Comparison of ENCODE assay signal across 9 cellular contexts in genomic region chr5:150642567-150642927, GRCh38. TPM values are rescaled to one million over a fixed set of nuclear protein-coding genes. Genes with fewer than 3 reads are reported as not detected.
DNase-seq lines count a peak whose midpoint lies in the region; ATAC-seq, FAIRE-seq and TF ChIP-seq lines count a peak whose summit lies in the region.
"Had no signal": no experiment of that assay in that cellular context is flagged by ENCODE, and none has a peak within 500 bp of the region (broad histone marks: within the 10 kb centered on the region; RNA-seq: fewer than 3 reads in every experiment).

No MANE protein-coding gene starts in this region.

- no peak for FAIRE-seq in GM19239 (lab: Jason Lieb, UNC)

- no peaks in the 10 kb centered on the region for H3K9me3 ChIP-seq in psoas muscle

- H3K27me3 ChIP-seq in foreskin keratinocyte (no peaks in the 10 kb centered on the region), psoas muscle (ENCODE audit: insufficient read depth in 3 of 3, low read length in 2 of 3) (no peaks in the 10 kb centered on the region)

- WGBS in psoas muscle, 3 donors = 7 to 12% (median 10%) methylated on average over 5 of the region's 5 CpGs

- H3K4me3 ChIP-seq in psoas muscle = peak overlapping the region; percentile 49

- intact Hi-C loops in psoas muscle (cut with DNase I) = no loop called here

- no peaks in the 10 kb centered on the region for H3K36me3 ChIP-seq in psoas muscle (ENCODE audit: insufficient read depth in 1 of 2, low read depth in 1 of 2)

- ATAC-seq in foreskin keratinocyte (peak; percentile 62), psoas muscle (peak; percentile 37 to 66 (median 46))

- no peak for TF ChIP-seq CTCF in foreskin keratinocyte (conservative IDR thresholded peaks at IDR 0.05)
- TF ChIP-seq CTCF in psoas muscle (IDR thresholded peaks at IDR 0.05) = no peak

- DNase-seq in EL (peak; percentile 95), SW 1271 (lab: John Stamatoyannopoulos, UW) (peak; percentile 61 to 86), foreskin keratinocyte (peak; percentile 63 to 81), psoas muscle (peak; percentile 77 to 84), NCI-H1048 (lab: John Stamatoyannopoulos, UW) (no peak), activated gamma-delta T cell treated with Interleukin-2 at 50 U/mL for 16 hours (no peak), OCI-M1 (lab: John Stamatoyannopoulos, UW) (no peak), GM19239 (ENCODE audit: insufficient read length, low spot score) (no peak)
- DNase-seq: activated CD8-positive, alpha-beta memory T cell treated with anti-CD3 and anti-CD28 coated beads for 24 hours had no signal

- H3K27ac ChIP-seq in foreskin keratinocyte (peak overlapping the region; percentile 31), psoas muscle (peak overlapping the region; percentile 89)

- H3K4me1 ChIP-seq in foreskin keratinocyte (peaks cover 21% of the 10 kb centered on the region), psoas muscle (peaks cover 85% of the 10 kb centered on the region)

RNA-seq across cellular contexts. Expression of gene SYNPO, which starts 2.1 kb away (rescaled TPM):
- total RNA-seq in foreskin keratinocyte (8.8 and 10.1 TPM in 2 replicates), psoas muscle (100 to 1,000 TPM; 447 to 745 (median 673) TPM)
- polyA plus RNA-seq in foreskin keratinocyte (6.9 and 7.0 TPM in 2 replicates), psoas muscle (100 to 1,000 TPM; 136 to 855 (median 503) TPM)

RNA-seq across cellular contexts. Expression of gene MYOZ3, which starts 18.5 kb away (rescaled TPM):
- total RNA-seq in foreskin keratinocyte (0.34 and 0.53 TPM in 2 replicates), psoas muscle (100 to 1,000 TPM in 1 of 4 donors, 10 to 100 TPM in 3; 29.7 to 110 (median 31.7) TPM)
- polyA plus RNA-seq in foreskin keratinocyte (0.33 and 0.35 TPM in 2 replicates), psoas muscle (10 to 100 TPM in 2 of 3 donors, 1 to 10 TPM in 1; 3.0 to 14.5 (median 14.5) TPM)

RNA-seq across cellular contexts. Expression of gene RBM22, which starts 58.3 kb away (rescaled TPM):
- total RNA-seq in foreskin keratinocyte = 43.2 and 47.2 TPM in 2 replicates
- 29.0 and 33.9 TPM in 2 replicates for polyA plus RNA-seq in foreskin keratinocyte
- total RNA-seq in psoas muscle = 10 to 100 TPM; 23.5 to 28.6 (median 27.3) TPM
- 10 to 100 TPM; 17.2 to 29.9 (median 21.1) TPM for polyA plus RNA-seq in psoas muscle

Comparison
In these comparisons a context has a peak if more than half of its experiments do, and no peak if none do; other contexts are left out.
1. DNase-seq: peak in EL (single experiment), SW 1271 (2 of 2), foreskin keratinocyte (2 of 2) and psoas muscle (2 of 2); none in NCI-H1048 (single experiment), activated gamma-delta T cell treated with Interleukin-2 at 50 U/mL for 16 hours (single experiment), OCI-M1 (single experiment) and GM19239 (single experiment).
2. RNA of gene SYNPO, which starts 2.1 kb away (total RNA-seq): 447 to 745 TPM in psoas muscle; 8.8 to 10.1 TPM in foreskin keratinocyte; every median in the first group is over 10 times any median in the second.
3. RNA of gene MYOZ3, which starts 18.5 kb away (total RNA-seq): 29.7 to 110 TPM in psoas muscle; 0.34 to 0.53 TPM in foreskin keratinocyte; every median in the first group is over 10 times any median in the second.